In genomic region chr11:11949482-11949881, GRCh38 we compare ENCODE assay signal across 7 cellular contexts. TPM values are rescaled to one million over a fixed set of nuclear protein-coding genes. Genes with fewer than 3 reads are reported as not detected.
"Had no signal": no experiment of that assay in that cellular context is flagged by ENCODE, and none has a peak within 500 bp of the region (broad histone marks: within the 10 kb centered on the region; RNA-seq: fewer than 3 reads in every experiment).

No MANE protein-coding gene starts in this region.

- H3K4me1 Mint-ChIP-seq: H9 had no signal

- H3K4me3 ChIP-seq: GM23248, K562 had no signal

- H3K9ac ChIP-seq: GM23248 had no signal

- H3K4me3 Mint-ChIP-seq: H9 had no signal

- H3K27ac Mint-ChIP-seq: H9 had no signal

- ATAC-seq: K562 had no signal

- DNase-seq: GM23248, GOT3, H9, HCEC 1CT, KG1 had no signal

- H2AFZ ChIP-seq: GM23248 had no signal

- H3K27ac ChIP-seq: GM23248 had no signal

- H3K9me3 Mint-ChIP-seq: H9 had no signal

RNA-seq across cellular contexts. Expression of gene DKK3, which starts 58.9 kb away (rescaled TPM):
- total RNA-seq: HT-29 had no signal
